In genomic region chr4:16573744-16574143, GRCh38 we compare ENCODE assay signal across 14 cellular contexts.
A peak's percentile ranks its signal among the peaks of the same experiment; 100 is the strongest.
DNase-seq lines count a peak whose midpoint lies in the region; ATAC-seq and TF ChIP-seq lines count a peak whose summit lies in the region.
"Had no signal": no experiment of that assay in that cellular context is flagged by ENCODE, and none has a peak within 500 bp of the region (broad histone marks: within the 10 kb centered on the region; RNA-seq: fewer than 3 reads in every experiment).

No MANE protein-coding gene starts in this region.

- H3K27ac ChIP-seq in body of pancreas (no peak overlapping the region), testis (no peak overlapping the region)

- no peaks in the 10 kb centered on the region for H3K4me1 Mint-ChIP-seq in activated naive CD4-positive, alpha-beta T cell treated with anti-CD3 and anti-CD28 coated beads, Interleukin-2, amount 10 ng/mL, durations not matched to agents 7 days and 5 days

- no peaks in the 10 kb centered on the region for H3K27me3 Mint-ChIP-seq in activated naive CD4-positive, alpha-beta T cell treated with anti-CD3 and anti-CD28 coated beads, Interleukin-2, amount 10 ng/mL, durations not matched to agents 7 days and 5 days

- H3K9me3 Mint-ChIP-seq in activated naive CD4-positive, alpha-beta T cell treated with anti-CD3 and anti-CD28 coated beads, Interleukin-2, amount 10 ng/mL, durations not matched to agents 7 days and 5 days: no peaks in the 10 kb centered on the region

- H3K4me1 ChIP-seq in body of pancreas (no peaks in the 10 kb centered on the region), testis (peaks cover 13% of the 10 kb centered on the region)
- H3K4me1 ChIP-seq: Caco-2 had no signal

- 71 to 83% methylated on average over 5 of the region's 5 CpGs for WGBS in body of pancreas, 2 donors
- WGBS in testis, 2 donors: 55 to 69% methylated on average over 5 of the region's 5 CpGs

- H3K27ac Mint-ChIP-seq in activated naive CD4-positive, alpha-beta T cell treated with anti-CD3 and anti-CD28 coated beads, Interleukin-2, amount 10 ng/mL, durations not matched to agents 7 days and 5 days: no peak overlapping the region

- H3K36me3 ChIP-seq in body of pancreas (replicated peaks in 1 of 2; ENCODE audit: insufficient read depth in 1 of 2, low read depth in 2 of 2) (no peaks in the 10 kb centered on the region), testis (ENCODE audit: low read depth, missing control alignments) (no peaks in the 10 kb centered on the region)

- peak; percentile 4 for DNase-seq in GOT3 (lab: John Stamatoyannopoulos, UW)
- DNase-seq in body of pancreas: peak in 1 of 4 donors; percentile 15
- peak; percentile 57 for DNase-seq in left cardiac atrium
- peak; percentile 49 for DNase-seq in testis
- no peak for DNase-seq in activated naive CD4-positive, alpha-beta T cell treated with anti-CD3 and anti-CD28 coated beads, Interleukin-2, amount 10 ng/mL, durations not matched to agents 7 days and 5 days
- DNase-seq in stimulated activated CD4-positive, alpha-beta T cell treated with anti-CD3 and anti-CD28 coated beads, Interleukin-4, amount 100 ng/mL, for 1 hour: no peak
- DNase-seq: activated CD4-positive, alpha-beta T cell treated with anti-CD3 and anti-CD28 coated beads for 48 hours; Caco-2; mesendoderm; NCI-H1105 treated with DMSO at 0.1 percent for 48 hours; NCI-H524 had no signal

- CTCF ChIA-PET in activated naive CD4-positive, alpha-beta T cell treated with anti-CD3 and anti-CD28 coated beads, Interleukin-2, amount 10 ng/mL, durations not matched to agents 7 days and 5 days (lab: Charles Lee): no interaction called here

- intact Hi-C loops in body of pancreas (cut with DNase I) (no loop called here), left cardiac atrium (cut with DNase I) (loop anchor here in 1 of 2 donors (5.0 kb wide), 1 partner anchor 41 kb away; no protein-coding TSS in a partner anchor), testis (cut with DNase I; ENCODE audit: low total_unique reads) (no loop called here)

- H3K4me3 ChIP-seq in body of pancreas (no peak overlapping the region), testis (no peak overlapping the region)
- H3K4me3 ChIP-seq: smooth muscle cell had no signal

- no peaks in the 10 kb centered on the region for H3K36me3 Mint-ChIP-seq in activated naive CD4-positive, alpha-beta T cell treated with anti-CD3 and anti-CD28 coated beads, Interleukin-2, amount 10 ng/mL, durations not matched to agents 7 days and 5 days

- H3K27me3 ChIP-seq in body of pancreas (no peaks in the 10 kb centered on the region), testis (no peaks in the 10 kb centered on the region)

- H3K4me3 Mint-ChIP-seq in activated naive CD4-positive, alpha-beta T cell treated with anti-CD3 and anti-CD28 coated beads, Interleukin-2, amount 10 ng/mL, durations not matched to agents 7 days and 5 days: no peak overlapping the region

- TF ChIP-seq POLR2A in body of pancreas (IDR thresholded peaks at IDR 0.05) (no peak), testis (IDR thresholded peaks at IDR 0.05) (no peak)

- TF ChIP-seq CTCF in body of pancreas (IDR thresholded peaks at IDR 0.05): no peak
- TF ChIP-seq CTCF in testis (IDR thresholded peaks at IDR 0.05): no peak

- peak; percentile 24 for ATAC-seq in body of pancreas
- ATAC-seq in left cardiac atrium: peak; percentile 75 to 78
- ATAC-seq in HG03432 (IDR thresholded peaks at IDR 0.05; ENCODE audit: unreplicated experiment): no peak
- ATAC-seq in GM18873 (IDR thresholded peaks at IDR 0.05; ENCODE audit: low FRiP score, unreplicated experiment): no peak

- H3K9me3 ChIP-seq in body of pancreas (no peaks in the 10 kb centered on the region), testis (no peaks in the 10 kb centered on the region)
- H3K9me3 ChIP-seq: Caco-2 had no signal

Comparison
In these comparisons a context has a peak if more than half of its experiments do, and no peak if none do; other contexts are left out.
1. DNase-seq: peak in GOT3 (single experiment), left cardiac atrium (single experiment) and testis (single experiment); none in activated naive CD4-positive, alpha-beta T cell treated with anti-CD3 and anti-CD28 coated beads, Interleukin-2, amount 10 ng/mL, durations not matched to agents 7 days and 5 days (single experiment) and stimulated activated CD4-positive, alpha-beta T cell treated with anti-CD3 and anti-CD28 coated beads, Interleukin-4, amount 100 ng/mL, for 1 hour (single experiment).
2. ATAC-seq: peak in body of pancreas (single experiment) and left cardiac atrium (2 of 2); none in HG03432 (single experiment) and GM18873 (single experiment).